In genomic region chr11:33819278-33819677, GRCh38 we compare ENCODE assay signal across 21 cellular contexts.
"Had no signal": no experiment of that assay in that cellular context is flagged by ENCODE, and none has a peak within 500 bp of the region (broad histone marks: within the 10 kb centered on the region; RNA-seq: fewer than 3 reads in every experiment).

No MANE protein-coding gene starts in this region.

- DNase-seq: naive thymus-derived CD8-positive, alpha-beta T cell; nephron progenitor cell; pancreas; right cardiac atrium; right lobe of liver; sigmoid colon; small intestine; stimulated activated CD4-positive, alpha-beta T cell treated with anti-CD3 and anti-CD28 coated beads, Interleukin-15, amount 100 ng/mL, for 24 hours; stimulated activated CD4-positive, alpha-beta T cell treated with anti-CD3 and anti-CD28 coated beads, Interleukin-2, amount 100 ng/mL, for 24 hours; stimulated activated CD4-positive, alpha-beta T cell treated with anti-CD3 and anti-CD28 coated beads, Interleukin-2, amount 100 ng/mL, for 48 hours; stimulated activated CD4-positive, alpha-beta T cell treated with anti-CD3 and anti-CD28 coated beads, Interleukin-4, amount 100 ng/mL, for 4 hours; stimulated activated CD8-positive, alpha-beta memory T cell treated with anti-CD3 and anti-CD28 coated beads, Interleukin-4, amount 100 ng/mL, for 48 hours; stimulated activated naive CD4-positive, alpha-beta T cell; stimulated activated naive CD8-positive, alpha-beta T cell treated with anti-CD3 and anti-CD28 coated beads, Interleukin-15, amount 100 ng/mL, for 72 hours; stimulated activated naive CD8-positive, alpha-beta T cell treated with anti-CD3 and anti-CD28 coated beads, Interleukin-15, Interleukin-2, amounts not matched to agents 100 U/mL and 50 U/mL, for 24 hours; substantia nigra; testis; tibial artery; transverse colon; upper lobe of right lung; uterus had no signal

- FAIRE-seq: pancreas, small intestine had no signal
